ENCODE assay signal across 31 cellular contexts in genomic region chr2:102425441-102426132, GRCh38. TPM values are rescaled to one million over a fixed set of nuclear protein-coding genes. Genes with fewer than 3 reads are reported as not detected.
DNase-seq lines count a peak whose midpoint lies in the region; ATAC-seq and TF ChIP-seq lines count a peak whose summit lies in the region.
"Had no signal": no experiment of that assay in that cellular context is flagged by ENCODE, and none has a peak within 500 bp of the region (broad histone marks: within the 10 kb centered on the region; RNA-seq: fewer than 3 reads in every experiment).

No MANE protein-coding gene starts in this region.

- H3K36me3 Mint-ChIP-seq in activated CD8-positive, alpha-beta T cell treated with anti-CD3 and anti-CD28 coated beads for 36 hours (ENCODE audit: low read depth): peaks cover 16% of the 10 kb centered on the region
- H3K36me3 Mint-ChIP-seq in activated CD8-positive, alpha-beta T cell treated with anti-CD3 and anti-CD28 coated beads, Interleukin-2, amount 10 ng/mL, durations not matched to agents 7 days and 5 days (ENCODE audit: low read depth): peaks cover 94% of the 10 kb centered on the region
- no peaks in the 10 kb centered on the region for H3K36me3 Mint-ChIP-seq in activated B cell treated with CpG ODN at 0.5 μM for 24 hours (ENCODE audit: low read depth)
- H3K36me3 Mint-ChIP-seq in stimulated activated effector memory CD8-positive, alpha-beta T cell treated with anti-CD3 and anti-CD28 coated beads, Interleukin-12 subunit alpha, Interleukin-12 subunit beta, amount 100 ng/mL, for 72 hours: peaks cover 19% of the 10 kb centered on the region

- TF ChIP-seq CTCF in activated CD8-positive, alpha-beta T cell treated with anti-CD3 and anti-CD28 coated beads for 36 hours (IDR thresholded peaks at IDR 0.05): no peak
- TF ChIP-seq CTCF in activated B cell treated with CpG ODN at 0.5 μM for 24 hours (IDR thresholded peaks at IDR 0.05): no peak

- no peaks in the 10 kb centered on the region for H3K27me3 Mint-ChIP-seq in activated CD8-positive, alpha-beta T cell treated with anti-CD3 and anti-CD28 coated beads for 36 hours
- no peaks in the 10 kb centered on the region for H3K27me3 Mint-ChIP-seq in activated CD8-positive, alpha-beta T cell treated with anti-CD3 and anti-CD28 coated beads, Interleukin-2, amount 10 ng/mL, durations not matched to agents 7 days and 5 days (ENCODE audit: low read depth)
- H3K27me3 Mint-ChIP-seq in activated B cell treated with CpG ODN at 0.5 μM for 24 hours: no peaks in the 10 kb centered on the region

- peak overlapping the region; percentile 17 for H3K27ac Mint-ChIP-seq in activated CD8-positive, alpha-beta T cell treated with anti-CD3 and anti-CD28 coated beads for 36 hours
- no peak overlapping the region for H3K27ac Mint-ChIP-seq in activated CD8-positive, alpha-beta T cell treated with anti-CD3 and anti-CD28 coated beads, Interleukin-2, amount 10 ng/mL, durations not matched to agents 7 days and 5 days
- H3K27ac Mint-ChIP-seq in activated B cell treated with CpG ODN at 0.5 μM for 24 hours: peak overlapping the region; percentile 65
- no peak overlapping the region for H3K27ac Mint-ChIP-seq in stimulated activated effector memory CD8-positive, alpha-beta T cell treated with anti-CD3 and anti-CD28 coated beads, Interleukin-12 subunit alpha, Interleukin-12 subunit beta, amount 100 ng/mL, for 72 hours
- H3K27ac Mint-ChIP-seq: endodermal cell had no signal

- H3K4me1 Mint-ChIP-seq in activated CD8-positive, alpha-beta T cell treated with anti-CD3 and anti-CD28 coated beads for 36 hours (ENCODE audit: low read depth): peaks cover 67% of the 10 kb centered on the region
- H3K4me1 Mint-ChIP-seq in activated CD8-positive, alpha-beta T cell treated with anti-CD3 and anti-CD28 coated beads, Interleukin-2, amount 10 ng/mL, durations not matched to agents 7 days and 5 days (ENCODE audit: low read depth): peaks cover 80% of the 10 kb centered on the region
- H3K4me1 Mint-ChIP-seq in activated B cell treated with CpG ODN at 0.5 μM for 24 hours: peaks cover 29% of the 10 kb centered on the region
- peaks cover 88% of the 10 kb centered on the region for H3K4me1 Mint-ChIP-seq in stimulated activated effector memory CD8-positive, alpha-beta T cell treated with anti-CD3 and anti-CD28 coated beads, Interleukin-12 subunit alpha, Interleukin-12 subunit beta, amount 100 ng/mL, for 72 hours
- H3K4me1 Mint-ChIP-seq: endodermal cell had no signal

- intact Hi-C loops in activated CD8-positive, alpha-beta T cell treated with anti-CD3 and anti-CD28 coated beads for 36 hours (cut with micrococcal nuclease): no loop called here
- intact Hi-C loops in activated B cell treated with CpG ODN at 0.5 μM for 24 hours (cut with micrococcal nuclease): no loop called here

- no peak overlapping the region for H3K4me3 Mint-ChIP-seq in activated CD8-positive, alpha-beta T cell treated with anti-CD3 and anti-CD28 coated beads for 36 hours
- H3K4me3 Mint-ChIP-seq in activated CD8-positive, alpha-beta T cell treated with anti-CD3 and anti-CD28 coated beads, Interleukin-2, amount 10 ng/mL, durations not matched to agents 7 days and 5 days: no peak overlapping the region
- H3K4me3 Mint-ChIP-seq in activated B cell treated with CpG ODN at 0.5 μM for 24 hours: no peak overlapping the region
- peak overlapping the region; percentile 58 for H3K4me3 Mint-ChIP-seq in stimulated activated effector memory CD8-positive, alpha-beta T cell treated with anti-CD3 and anti-CD28 coated beads, Interleukin-12 subunit alpha, Interleukin-12 subunit beta, amount 100 ng/mL, for 72 hours
- H3K4me3 Mint-ChIP-seq: endodermal cell had no signal

- CTCF ChIA-PET in activated CD8-positive, alpha-beta T cell treated with anti-CD3 and anti-CD28 coated beads for 36 hours (lab: Charles Lee): interaction anchor here (0.7 to 5.1 kb wide), 2 partner anchors 10 to 18 kb away, joined by 3 to 23 read pairs; no protein-coding TSS in a partner anchor
- CTCF ChIA-PET in activated CD8-positive, alpha-beta T cell treated with anti-CD3 and anti-CD28 coated beads, Interleukin-2, amount 10 ng/mL, durations not matched to agents 7 days and 5 days (lab: Charles Lee): interaction anchor here (1.3 to 4.4 kb wide), 6 partner anchors 8 to 185 kb away, joined by 3 to 39 read pairs (median 8); partner anchors contain the start of gene IL18R1
- CTCF ChIA-PET in activated B cell treated with CpG ODN at 0.5 μM for 24 hours (lab: Charles Lee): no interaction called here

- no peak for ATAC-seq in activated CD8-positive, alpha-beta T cell treated with anti-CD3 and anti-CD28 coated beads for 36 hours
- no peak for ATAC-seq in activated CD8-positive, alpha-beta T cell treated with anti-CD3 and anti-CD28 coated beads, Interleukin-2, amount 10 ng/mL, durations not matched to agents 7 days and 5 days
- ATAC-seq in GM21717 (IDR thresholded peaks at IDR 0.05; ENCODE audit: unreplicated experiment) (peak; percentile 35), activated B cell treated with CpG ODN at 0.5 μM for 24 hours (ENCODE audit: low read depth) (no peak)
- no peak for ATAC-seq in stimulated activated effector memory CD8-positive, alpha-beta T cell treated with anti-CD3 and anti-CD28 coated beads, Interleukin-12 subunit alpha, Interleukin-12 subunit beta, amount 100 ng/mL, for 72 hours
- ATAC-seq: A549, left lobe of liver had no signal

- POLR2A ChIA-PET in activated CD8-positive, alpha-beta T cell treated with anti-CD3 and anti-CD28 coated beads for 36 hours (lab: Charles Lee): interaction anchor here (0.9 kb wide), 1 partner anchor 13 kb away, joined by 3 read pairs; no protein-coding TSS in a partner anchor
- POLR2A ChIA-PET in activated CD8-positive, alpha-beta T cell treated with anti-CD3 and anti-CD28 coated beads, Interleukin-2, amount 10 ng/mL, durations not matched to agents 7 days and 5 days (lab: Charles Lee): no interaction called here
- POLR2A ChIA-PET in activated B cell treated with CpG ODN at 0.5 μM for 24 hours (lab: Charles Lee): no interaction called here

- DNase-seq in activated CD8-positive, alpha-beta T cell treated with anti-CD3 and anti-CD28 coated beads for 36 hours: no peak
- DNase-seq in activated CD8-positive, alpha-beta T cell treated with anti-CD3 and anti-CD28 coated beads, Interleukin-2, amount 10 ng/mL, durations not matched to agents 7 days and 5 days: no peak
- DNase-seq in activated B cell treated with CpG ODN at 0.5 μM for 24 hours: no peak
- DNase-seq in stimulated activated effector memory CD8-positive, alpha-beta T cell treated with anti-CD3 and anti-CD28 coated beads, Interleukin-12 subunit alpha, Interleukin-12 subunit beta, amount 100 ng/mL, for 72 hours (ENCODE audit: low spot score in 2 of 2): no peak
- DNase-seq in HK-2 (ENCODE audit: unreplicated experiment): no peak
- DNase-seq in cerebellar nuclear complex (lab: John Stamatoyannopoulos, UW): no peak
- no peak for DNase-seq in NK-92 treated with Interleukin-12 subunit alpha and Interleukin-12 subunit beta, amount 100 ng/mL, for 24 hours (lab: John Stamatoyannopoulos, UW)
- DNase-seq: activated CD4-positive, alpha-beta T cell treated with anti-CD3 and anti-CD28 coated beads, Interleukin-2, amount 50 U/mL, for 4 hours; activated gamma-delta T cell treated with Interleukin-2 at 50 U/mL for 16 hours; amniotic stem cell; Calu3; cortex of kidney; DND-41; endodermal cell; foreskin melanocyte; hippocampal formation; mesendoderm; NCI-H1092; NCI-H2029; NCI-H748 treated with DMSO at 0.1 percent for 48 hours; SK-N-SH; stimulated activated CD4-positive, alpha-beta T cell treated with anti-CD3 and anti-CD28 coated beads, Interleukin-1b, Interleukin-23, amount 100 ng/mL, for 48 hours had no signal

- no peaks in the 10 kb centered on the region for H3K9me3 Mint-ChIP-seq in activated CD8-positive, alpha-beta T cell treated with anti-CD3 and anti-CD28 coated beads for 36 hours
- H3K9me3 Mint-ChIP-seq in activated CD8-positive, alpha-beta T cell treated with anti-CD3 and anti-CD28 coated beads, Interleukin-2, amount 10 ng/mL, durations not matched to agents 7 days and 5 days (ENCODE audit: insufficient read depth): peaks cover 10% of the 10 kb centered on the region
- no peaks in the 10 kb centered on the region for H3K9me3 Mint-ChIP-seq in activated B cell treated with CpG ODN at 0.5 μM for 24 hours
- H3K9me3 Mint-ChIP-seq in stimulated activated effector memory CD8-positive, alpha-beta T cell treated with anti-CD3 and anti-CD28 coated beads, Interleukin-12 subunit alpha, Interleukin-12 subunit beta, amount 100 ng/mL, for 72 hours: no peaks in the 10 kb centered on the region
- H3K9me3 Mint-ChIP-seq: endodermal cell had no signal

RNA-seq across cellular contexts. Expression of gene IL18RAP, which starts 2.6 kb away (rescaled TPM):
- total RNA-seq in activated CD8-positive, alpha-beta T cell treated with anti-CD3 and anti-CD28 coated beads for 36 hours: 1 to 10 TPM; 5.8 to 6.0 TPM
- total RNA-seq in activated CD8-positive, alpha-beta T cell treated with anti-CD3 and anti-CD28 coated beads, Interleukin-2, amount 10 ng/mL, durations not matched to agents 7 days and 5 days: 10 to 100 TPM; 22.7 to 25.2 TPM
- 0.98 and 1.5 TPM in 2 replicates for total RNA-seq in activated B cell treated with CpG ODN at 0.5 μM for 24 hours
- total RNA-seq: Calu3, OCI-LY7, renal cortical epithelial cell had no signal

RNA-seq across cellular contexts. Expression of gene SLC9A4, which starts 47.4 kb away (rescaled TPM):
- total RNA-seq in activated CD8-positive, alpha-beta T cell treated with anti-CD3 and anti-CD28 coated beads for 36 hours: under 1 TPM in 1 of 2 experiments, not detected in 1; 0.07 TPM
- under 1 TPM; 0.08 TPM for total RNA-seq in activated CD8-positive, alpha-beta T cell treated with anti-CD3 and anti-CD28 coated beads, Interleukin-2, amount 10 ng/mL, durations not matched to agents 7 days and 5 days
- total RNA-seq in activated B cell treated with CpG ODN at 0.5 μM for 24 hours: 0.05 and 0.11 TPM in 2 replicates
- total RNA-seq: breast epithelium, esophagus muscularis mucosa, H4, left lobe of liver, omental fat pad had no signal

Comparison
In these comparisons a context has a peak if more than half of its experiments do, and no peak if none do; other contexts are left out.
1. H3K27ac Mint-ChIP-seq: peak in activated CD8-positive, alpha-beta T cell treated with anti-CD3 and anti-CD28 coated beads for 36 hours (single experiment) and activated B cell treated with CpG ODN at 0.5 μM for 24 hours (single experiment); none in activated CD8-positive, alpha-beta T cell treated with anti-CD3 and anti-CD28 coated beads, Interleukin-2, amount 10 ng/mL, durations not matched to agents 7 days and 5 days (single experiment) and stimulated activated effector memory CD8-positive, alpha-beta T cell treated with anti-CD3 and anti-CD28 coated beads, Interleukin-12 subunit alpha, Interleukin-12 subunit beta, amount 100 ng/mL, for 72 hours (single experiment).